ENCODE assay signal across 8 cellular contexts in the genomic region with DNA sequence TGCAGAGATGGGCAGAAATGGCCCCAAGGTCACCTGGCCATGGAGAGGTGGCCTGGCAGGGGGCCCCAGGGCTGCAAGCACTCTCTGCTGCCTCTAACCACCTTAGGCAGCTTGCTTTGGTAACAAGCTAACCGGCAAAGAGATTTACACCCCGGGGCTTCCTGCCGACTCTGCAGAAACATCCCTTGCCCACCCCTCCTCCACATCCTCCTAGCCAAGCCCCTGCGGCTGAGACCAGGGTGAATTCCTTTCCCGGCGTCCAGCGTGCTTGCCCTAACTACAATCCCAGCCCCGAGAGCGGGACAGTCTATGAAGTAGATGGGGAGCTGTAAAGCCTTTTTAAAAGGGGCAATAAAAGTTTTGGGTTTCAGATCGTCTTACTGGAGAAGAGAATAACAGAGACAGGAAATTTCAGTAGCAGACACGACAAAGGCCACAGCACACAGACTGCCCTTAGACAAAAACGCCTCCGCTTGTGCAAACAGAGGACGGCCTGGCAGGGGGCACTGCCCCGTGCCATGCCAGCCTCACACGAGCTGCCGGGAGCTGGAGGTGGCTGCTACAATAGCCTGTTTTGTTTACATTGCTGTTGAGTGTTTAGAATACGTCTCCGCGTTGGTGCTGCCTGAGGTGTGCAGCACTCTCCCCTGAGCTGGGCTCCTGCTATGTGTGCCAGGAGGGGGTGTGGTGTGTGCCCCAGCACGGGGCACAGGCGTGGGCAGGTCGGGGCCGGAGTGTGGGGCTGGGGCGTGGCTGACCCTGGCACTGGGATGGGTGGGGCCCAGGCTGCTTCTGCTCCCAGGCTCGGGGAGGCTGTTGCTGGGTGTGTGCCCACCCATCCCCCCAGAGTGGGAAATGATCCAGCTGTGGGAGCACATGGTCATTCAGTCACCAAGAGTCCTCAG. TPM values are rescaled to one million over a fixed set of nuclear protein-coding genes. Genes with fewer than 3 reads are reported as not detected.
DNase-seq lines count a peak whose midpoint lies in the region; ATAC-seq lines count a peak whose summit lies in the region.

No MANE protein-coding gene starts in this region.

- no peak overlapping the region for H2BK120ac ChIP-seq in trophoblast cell (ENCODE audit: insufficient read depth, low read length, poor library complexity)

- no peaks in the 10 kb centered on the region for H3K36me3 ChIP-seq in trophoblast cell (ENCODE audit: control insufficient read depth in 1 of 2, insufficient read depth in 2 of 2, low read length in 2 of 2)

- H2BK12ac ChIP-seq in trophoblast cell (ENCODE audit: low read length): peak overlapping the region; percentile 74

- DNase-seq in NCI-H2227 (lab: John Stamatoyannopoulos, UW; ENCODE audit: unreplicated experiment): peak; percentile 29
- no peak for DNase-seq in NCI-H2227 treated with DMSO at 0.1 percent for 48 hours (lab: John Stamatoyannopoulos, UW)
- peak; percentile 96 for DNase-seq in NCI-H748 (lab: John Stamatoyannopoulos, UW; ENCODE audit: unreplicated experiment)
- no peak for DNase-seq in effector memory CD8-positive, alpha-beta T cell
- no peak for DNase-seq in trophoblast cell

- H3K9ac ChIP-seq in trophoblast cell (ENCODE audit: low read length): no peak overlapping the region

- peak overlapping the region; percentile 32 for H3K4me2 ChIP-seq in trophoblast cell (ENCODE audit: low read length)

- no peak overlapping the region for H3K4me3 ChIP-seq in trophoblast cell (ENCODE audit: low read depth, low read length)

- peak; percentile 49 for ATAC-seq in effector memory CD8-positive, alpha-beta T cell (replicated peaks)
- no peak for ATAC-seq in GM18867 (IDR thresholded peaks at IDR 0.05; ENCODE audit: unreplicated experiment)
- no peak for ATAC-seq in GM19023 (IDR thresholded peaks at IDR 0.05; ENCODE audit: unreplicated experiment)
- no peak for ATAC-seq in HG03045 (IDR thresholded peaks at IDR 0.05; ENCODE audit: unreplicated experiment)

- no peaks in the 10 kb centered on the region for H3K79me1 ChIP-seq in trophoblast cell (ENCODE audit: low read length)

- H2BK5ac ChIP-seq in trophoblast cell (ENCODE audit: low read depth, low read length, poor library complexity): no peak overlapping the region

- H4K12ac ChIP-seq in trophoblast cell (ENCODE audit: low read depth, low read length): no peak overlapping the region

- H2AFZ ChIP-seq in trophoblast cell (ENCODE audit: insufficient read depth, low read length, poor library complexity): no peak overlapping the region

- peaks cover 6 to 9% of the 10 kb centered on the region in 2 donors for H3K4me1 Mint-ChIP-seq in effector memory CD8-positive, alpha-beta T cell (ENCODE audit: low read depth in 2 of 2)

- no peak overlapping the region for H3K23ac ChIP-seq in trophoblast cell (ENCODE audit: low read length)

- no CpG with 5 or more reads among the region's 26 CpGs for WGBS in trophoblast cell (ENCODE audit: extremely low coverage, insufficient coverage, insufficient read length)

- H2AK5ac ChIP-seq in trophoblast cell (ENCODE audit: low read length): no peak overlapping the region

- peaks cover 16% of the 10 kb centered on the region for H3K9me3 ChIP-seq in trophoblast cell (ENCODE audit: insufficient read depth, low read depth, low read length)

- H3K9me3 Mint-ChIP-seq in effector memory CD8-positive, alpha-beta T cell: no peaks in the 10 kb centered on the region

- H3K4ac ChIP-seq in trophoblast cell (ENCODE audit: low read depth, low read length): no peak overlapping the region

- H3K36me3 Mint-ChIP-seq in effector memory CD8-positive, alpha-beta T cell (ENCODE audit: insufficient read depth): no peaks in the 10 kb centered on the region

- peak overlapping the region; percentile 54 to 86 for H3K27ac Mint-ChIP-seq in effector memory CD8-positive, alpha-beta T cell

- no peaks in the 10 kb centered on the region for H3K27me3 ChIP-seq in trophoblast cell (ENCODE audit: insufficient read depth, low read length)

- no peaks in the 10 kb centered on the region for H3K79me2 ChIP-seq in trophoblast cell (ENCODE audit: control insufficient read depth, insufficient read depth, low read length, poor library complexity)

- peak overlapping the region; percentile 73 for H4K91ac ChIP-seq in trophoblast cell (ENCODE audit: low read depth, low read length)

- peaks cover 8 to 23% of the 10 kb centered on the region in 2 experiments for H3K4me1 ChIP-seq in trophoblast cell (ENCODE audit: control insufficient read depth in 1 of 2, insufficient read depth in 2 of 2, low read length in 2 of 2)

- H3K4me3 Mint-ChIP-seq in effector memory CD8-positive, alpha-beta T cell: peak overlapping the region; percentile 69 to 71

- no peak overlapping the region for H3K18ac ChIP-seq in trophoblast cell (ENCODE audit: low read length)

- peak overlapping the region; percentile 4 for H3K14ac ChIP-seq in trophoblast cell (ENCODE audit: low read length)

- H3K27me3 Mint-ChIP-seq in effector memory CD8-positive, alpha-beta T cell: peaks cover 0 to under 1% of the 10 kb centered on the region in 2 donors

- no peak overlapping the region for H4K8ac ChIP-seq in trophoblast cell (ENCODE audit: low read depth, low read length)

- peak overlapping the region; percentile 29 for H3K27ac ChIP-seq in trophoblast cell (ENCODE audit: low read depth, low read length)

RNA-seq across cellular contexts. Expression of a gene that starts 15.3 kb away (rescaled TPM):
- polyA plus RNA-seq in trophoblast cell (2013): 0.25 and 0.27 TPM in 2 replicates

RNA-seq across cellular contexts. Expression of a gene that starts 25.1 kb away (rescaled TPM):
- polyA plus RNA-seq in trophoblast cell (2013): 5.9 and 6.2 TPM in 2 replicates

RNA-seq across cellular contexts. Expression of a gene that starts 30.5 kb away (rescaled TPM):
- 4.5 and 4.7 TPM in 2 replicates for polyA plus RNA-seq in trophoblast cell (2013)

RNA-seq across cellular contexts. Expression of a gene that starts 49.7 kb away (rescaled TPM):
- polyA plus RNA-seq in trophoblast cell (2013): 7.8 and 8.7 TPM in 2 replicates

Comparison
In these comparisons a context has a peak if more than half of its experiments do, and no peak if none do; other contexts are left out.
1. DNase-seq: peak in NCI-H2227 (single experiment) and NCI-H748 (single experiment); none in NCI-H2227 treated with DMSO at 0.1 percent for 48 hours (single experiment), effector memory CD8-positive, alpha-beta T cell (0 of 3) and trophoblast cell (0 of 2).